ENCODE assay signal across 8 cellular contexts in the genomic region with DNA sequence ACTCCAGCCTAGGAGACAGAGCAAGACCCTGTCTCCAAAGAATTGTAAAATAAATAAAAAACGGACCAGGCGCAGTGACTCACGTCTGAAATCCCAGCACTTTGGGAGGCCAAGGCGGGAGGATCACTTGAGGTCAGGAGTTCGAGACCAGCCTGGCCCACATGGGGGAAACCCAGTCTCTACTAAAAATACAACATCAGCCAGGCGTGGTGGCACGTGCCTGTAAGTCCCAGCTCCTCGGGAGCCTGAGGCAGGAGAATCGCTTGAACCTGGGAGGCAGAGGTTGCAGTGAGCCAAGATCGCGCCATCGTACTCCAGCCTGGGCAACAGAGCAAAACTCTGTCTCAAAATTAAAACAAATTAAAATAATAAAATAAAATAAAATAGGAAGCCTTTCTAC. TPM values are rescaled to one million over a fixed set of nuclear protein-coding genes. Genes with fewer than 3 reads are reported as not detected.
DNase-seq lines count a peak whose midpoint lies in the region; ATAC-seq and TF ChIP-seq lines count a peak whose summit lies in the region.
"Not testable (repeated sequence)": the region's sequence is repeated elsewhere in the genome, so short reads cannot be mapped to it uniquely, and the experiment has no call there.

No MANE protein-coding gene starts in this region.

- H3K27me3 ChIP-seq in CD8-positive, alpha-beta T cell (ENCODE audit: insufficient read depth, low read length); iPS-20b (ENCODE audit: insufficient read depth, low read length); neuronal stem cell (ENCODE audit: control insufficient read depth in 3 of 3, insufficient read depth in 3 of 3, low read depth in 1 of 3, low read length in 3 of 3); thoracic aorta (replicated peaks; ENCODE audit: insufficient read depth): not testable (repeated sequence)

- H2BK5ac ChIP-seq in neuronal stem cell (ENCODE audit: low read length) = not testable (repeated sequence)

- H2AFZ ChIP-seq in neuronal stem cell (ENCODE audit: low read length) = not testable (repeated sequence)

- ATAC-seq in CD8-positive, alpha-beta T cell; thoracic aorta (ENCODE audit: insufficient number of reproducible peaks, low FRiP score, low read depth): not testable (repeated sequence)

- not testable (repeated sequence) for H3K36me3 ChIP-seq in CD8-positive, alpha-beta T cell (ENCODE audit: insufficient read depth, low read length); iPS-20b (ENCODE audit: insufficient read depth, low read depth, low read length); thoracic aorta
- peaks cover 0 to 11% of the 10 kb centered on the region in 2 donors for H3K36me3 ChIP-seq in neuronal stem cell (replicated peaks in 1 of 2; ENCODE audit: control insufficient read depth in 2 of 2, insufficient read depth in 2 of 2, low read length in 2 of 2)

- not testable (repeated sequence) for H4K91ac ChIP-seq in neuronal stem cell (ENCODE audit: low read depth, low read length, poor library complexity)

- H2BK15ac ChIP-seq in neuronal stem cell (ENCODE audit: low read length) = not testable (repeated sequence)

- not testable (repeated sequence) for H2BK12ac ChIP-seq in neuronal stem cell (ENCODE audit: low read length)

- H3K18ac ChIP-seq in neuronal stem cell (ENCODE audit: low read length) = not testable (repeated sequence)

- peak overlapping the region; percentile 72 for H3K4me3 Mint-ChIP-seq in CD8-positive, alpha-beta T cell
- H3K4me3 Mint-ChIP-seq in IgD-negative memory B cell (peak overlapping the region; percentile 33 to 76 (median 55)), endothelial cell (ENCODE audit: unreplicated experiment) (peak overlapping the region; percentile 90)
- H3K4me3 Mint-ChIP-seq in T-helper 1 cell treated with Interleukin-12 subunit alpha and Interleukin-12 subunit beta and Interleukin-4 antibody, amounts not matched to agents 30 μg/mL and 1 μg/mL, for 36 hours = peak overlapping the region; percentile 60
- H3K4me3 Mint-ChIP-seq in activated naive CD8-positive, alpha-beta T cell treated with anti-CD3 and anti-CD28 coated beads for 36 hours = peak overlapping the region; percentile 70

- intact Hi-C loops in CD8-positive, alpha-beta T cell (cut with DNase I, micrococcal nuclease) = loop anchor here (1.0 to 10.0 kb wide), 4 partner anchors 28 to 859 kb away; no protein-coding TSS in a partner anchor

- H3K27ac ChIP-seq in CD8-positive, alpha-beta T cell (ENCODE audit: low read depth, low read length); iPS-20b (ENCODE audit: low read length); neuronal stem cell (replicated peaks; ENCODE audit: low read length); thoracic aorta: not testable (repeated sequence)

- peaks cover 18% of the 10 kb centered on the region for H3K4me1 Mint-ChIP-seq in CD8-positive, alpha-beta T cell (ENCODE audit: low read depth)
- H3K4me1 Mint-ChIP-seq in IgD-negative memory B cell = peaks cover 5 to 14% (median 8%) of the 10 kb centered on the region in 3 donors
- not testable (repeated sequence) for H3K4me1 Mint-ChIP-seq in T-helper 1 cell treated with Interleukin-12 subunit alpha and Interleukin-12 subunit beta and Interleukin-4 antibody, amounts not matched to agents 30 μg/mL and 1 μg/mL, for 36 hours (ENCODE audit: low read depth); activated naive CD8-positive, alpha-beta T cell treated with anti-CD3 and anti-CD28 coated beads for 36 hours; endothelial cell (ENCODE audit: unreplicated experiment)

- not testable (repeated sequence) for H3K4me1 ChIP-seq in CD8-positive, alpha-beta T cell (ENCODE audit: insufficient read depth, low read length); iPS-20b (ENCODE audit: insufficient read depth, low read length)
- H3K4me1 ChIP-seq in neuronal stem cell (ENCODE audit: control insufficient read depth in 2 of 2, insufficient read depth in 1 of 2, low read depth in 1 of 2, low read length in 2 of 2) = peaks cover 4 to 10% of the 10 kb centered on the region in 2 donors
- peaks cover 3 to 15% of the 10 kb centered on the region in 2 donors for H3K4me1 ChIP-seq in thoracic aorta (ENCODE audit: control insufficient read depth in 1 of 2, low read depth in 2 of 2)

- TF ChIP-seq CTCF in CD8-positive, alpha-beta T cell (IDR thresholded peaks at IDR 0.05); endothelial cell (IDR thresholded peaks at IDR 0.05; ENCODE audit: unreplicated experiment); thoracic aorta (IDR thresholded peaks at IDR 0.05): not testable (repeated sequence)

- H3K4me2 ChIP-seq in neuronal stem cell (ENCODE audit: insufficient read depth, low read length, poor library complexity, severe bottlenecking) = peak overlapping the region; percentile 65

- not testable (repeated sequence) for H3K9me3 ChIP-seq in CD8-positive, alpha-beta T cell (ENCODE audit: low read length); iPS-20b (ENCODE audit: insufficient read depth, low read depth, low read length); neuronal stem cell (replicated peaks in 1 of 2; ENCODE audit: control insufficient read depth in 2 of 2, insufficient read depth in 1 of 2, low read depth in 1 of 2, low read length in 2 of 2); thoracic aorta

- H3K27me3 Mint-ChIP-seq in CD8-positive, alpha-beta T cell (ENCODE audit: low read depth); IgD-negative memory B cell; T-helper 1 cell treated with Interleukin-12 subunit alpha and Interleukin-12 subunit beta and Interleukin-4 antibody, amounts not matched to agents 30 μg/mL and 1 μg/mL, for 36 hours (ENCODE audit: low read depth); activated naive CD8-positive, alpha-beta T cell treated with anti-CD3 and anti-CD28 coated beads for 36 hours; endothelial cell (ENCODE audit: unreplicated experiment): not testable (repeated sequence)

- H3K14ac ChIP-seq in neuronal stem cell (ENCODE audit: low read length) = not testable (repeated sequence)

- not testable (repeated sequence) for H2BK120ac ChIP-seq in neuronal stem cell (ENCODE audit: low read depth, low read length)

- not testable (repeated sequence) for H3K79me1 ChIP-seq in neuronal stem cell (ENCODE audit: low read depth, low read length)

- H3K4me3 ChIP-seq in CD8-positive, alpha-beta T cell (ENCODE audit: low read depth, low read length) = not testable (repeated sequence)
- H3K4me3 ChIP-seq in iPS-20b (ENCODE audit: low read length) = peak overlapping the region; percentile 82; the same call in 1 of the 2 replicates
- peak overlapping the region in 1 of 2 donors; percentile 95 for H3K4me3 ChIP-seq in neuronal stem cell (ENCODE audit: low read length in 2 of 2)
- peak overlapping the region; percentile 100 for H3K4me3 ChIP-seq in thoracic aorta

- not testable (repeated sequence) for H3K36me3 Mint-ChIP-seq in CD8-positive, alpha-beta T cell; IgD-negative memory B cell; T-helper 1 cell treated with Interleukin-12 subunit alpha and Interleukin-12 subunit beta and Interleukin-4 antibody, amounts not matched to agents 30 μg/mL and 1 μg/mL, for 36 hours (ENCODE audit: low read depth); activated naive CD8-positive, alpha-beta T cell treated with anti-CD3 and anti-CD28 coated beads for 36 hours
- peaks cover 12% of the 10 kb centered on the region for H3K36me3 Mint-ChIP-seq in endothelial cell (ENCODE audit: low read depth, unreplicated experiment)

- H4K8ac ChIP-seq in neuronal stem cell (ENCODE audit: low read depth, low read length) = not testable (repeated sequence)

- H3K27ac Mint-ChIP-seq in CD8-positive, alpha-beta T cell = peak overlapping the region; percentile 72
- H3K27ac Mint-ChIP-seq in IgD-negative memory B cell (peak overlapping the region in 1 of 3 donors; percentile 92), endothelial cell (ENCODE audit: unreplicated experiment) (peak overlapping the region; percentile 64)
- H3K27ac Mint-ChIP-seq in T-helper 1 cell treated with Interleukin-12 subunit alpha and Interleukin-12 subunit beta and Interleukin-4 antibody, amounts not matched to agents 30 μg/mL and 1 μg/mL, for 36 hours = peak overlapping the region; percentile 45
- peak overlapping the region; percentile 72 for H3K27ac Mint-ChIP-seq in activated naive CD8-positive, alpha-beta T cell treated with anti-CD3 and anti-CD28 coated beads for 36 hours

- H3K23ac ChIP-seq in neuronal stem cell (ENCODE audit: low read depth, low read length, poor library complexity) = not testable (repeated sequence)

- H3K9me3 Mint-ChIP-seq in CD8-positive, alpha-beta T cell; IgD-negative memory B cell; T-helper 1 cell treated with Interleukin-12 subunit alpha and Interleukin-12 subunit beta and Interleukin-4 antibody, amounts not matched to agents 30 μg/mL and 1 μg/mL, for 36 hours; activated naive CD8-positive, alpha-beta T cell treated with anti-CD3 and anti-CD28 coated beads for 36 hours; endothelial cell (ENCODE audit: unreplicated experiment): not testable (repeated sequence)

- not testable (repeated sequence) for H3K4ac ChIP-seq in neuronal stem cell (ENCODE audit: low read length)

- H3K9ac ChIP-seq in iPS-20b (ENCODE audit: low read depth, low read length); neuronal stem cell (ENCODE audit: low read depth, low read length, poor library complexity): not testable (repeated sequence)

- POLR2A ChIA-PET in CD8-positive, alpha-beta T cell (lab: Charles Lee) = not testable (repeated sequence)

- CTCF ChIA-PET in CD8-positive, alpha-beta T cell (lab: Charles Lee) = not testable (repeated sequence)

- DNase-seq in CD8-positive, alpha-beta T cell; activated naive CD8-positive, alpha-beta T cell treated with anti-CD3 and anti-CD28 coated beads for 36 hours; endothelial cell (ENCODE audit: low spot score); neuronal stem cell (ENCODE audit: low spot score); thoracic aorta (ENCODE audit: low spot score): not testable (repeated sequence)

- WGBS in neuronal stem cell (ENCODE audit: extremely low coverage in 2 of 2, insufficient read length in 2 of 2, insufficient replicate concordance in 1 of 2), 2 donors = no CpG with 5 or more reads among the region's 12 CpGs

- not testable (repeated sequence) for H2AK5ac ChIP-seq in neuronal stem cell (ENCODE audit: low read depth, low read length)

RNA-seq across cellular contexts. Expression of a gene that starts 1.0 kb away (rescaled TPM):
- total RNA-seq in CD8-positive, alpha-beta T cell = 10 to 100 TPM; 17.6 to 19.5 TPM
- polyA plus RNA-seq in IgD-negative memory B cell = 9.2 TPM
- 10 to 100 TPM; 25.5 to 30.6 TPM for total RNA-seq in activated naive CD8-positive, alpha-beta T cell treated with anti-CD3 and anti-CD28 coated beads for 36 hours
- 44.0 TPM for total RNA-seq in endothelial cell (ENCODE audit: unreplicated experiment)
- 57.0 TPM for polyA plus RNA-seq in neuronal stem cell (2013, experiment 1 of 2)
- 53.8 TPM for polyA plus RNA-seq in neuronal stem cell (2013, experiment 2 of 2)
- 10 to 100 TPM in 1 of 2 donors, 1 to 10 TPM in 1; 6.8 to 14.5 TPM for total RNA-seq in thoracic aorta
